Comparison of ENCODE assay signal across 8 cellular contexts in the genomic region with DNA sequence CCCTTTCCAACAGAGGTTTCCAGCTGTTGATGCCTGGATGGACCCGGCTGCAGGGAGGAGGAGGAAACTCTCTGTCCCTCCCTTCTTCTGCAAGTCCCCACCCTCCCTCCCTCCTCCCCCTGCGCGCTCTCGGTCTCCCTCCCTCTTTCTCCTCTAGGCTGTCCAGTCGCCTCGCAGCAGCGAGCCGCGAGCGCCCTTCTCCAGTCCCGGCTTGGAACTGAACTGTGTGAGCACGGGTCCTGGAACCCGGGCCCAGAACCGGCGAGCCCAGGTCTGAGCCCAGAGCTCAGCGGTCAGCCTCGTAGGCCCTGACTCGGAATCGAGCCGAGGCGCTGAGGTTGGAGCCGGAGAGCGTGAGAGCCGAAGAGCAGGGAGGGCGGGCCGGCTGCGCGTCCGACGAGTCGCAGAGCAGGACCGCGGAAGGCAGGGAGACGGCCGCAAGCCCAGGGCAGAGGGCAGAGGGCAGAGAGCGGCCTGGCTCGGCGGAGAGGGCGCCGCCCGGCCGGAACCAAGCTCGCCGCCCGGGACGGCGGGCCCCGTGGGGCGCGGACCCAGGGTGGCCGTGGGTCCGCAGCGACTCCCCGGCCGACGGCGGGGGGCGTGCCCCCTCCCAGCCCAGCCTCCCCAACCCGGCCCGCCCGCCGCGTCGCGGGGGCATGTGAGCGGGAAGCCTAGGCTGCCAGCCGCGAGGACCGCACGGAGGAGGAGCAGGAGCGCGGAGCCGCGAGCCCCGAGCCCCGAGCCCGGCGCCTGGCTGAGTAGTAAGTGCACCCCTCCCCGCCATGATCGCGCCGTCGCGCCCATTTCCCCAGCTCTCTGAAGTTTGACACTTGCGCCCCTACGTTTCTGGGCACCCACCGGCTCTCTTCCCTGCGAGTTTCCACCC. TPM values are rescaled to one million over a fixed set of nuclear protein-coding genes. Genes with fewer than 3 reads are reported as not detected.
A peak's percentile ranks its signal among the peaks of the same experiment; 100 is the strongest.
DNase-seq lines count a peak whose midpoint lies in the region; ATAC-seq and TF ChIP-seq lines count a peak whose summit lies in the region.

A gene (plus strand): TSS at position 165 of the 886 bp plus-strand sequence. CDS start 39,801 bp downstream, outside the sequence.

- WGBS in HUES64: under 1% methylated on average over 88 of the region's 88 CpGs

- H3K4me1 ChIP-seq in HUES64 (ENCODE audit: insufficient read depth, low read length): peaks cover 35% of the 10 kb centered on the region
- H3K4me1 ChIP-seq in Peyer's patch: peaks cover 0 to 31% (median 3%) of the 10 kb centered on the region in 4 donors
- H3K4me1 ChIP-seq in osteoblast (ENCODE audit: insufficient read depth, low read length): peaks cover 9% of the 10 kb centered on the region

- TF ChIP-seq CTCF in Peyer's patch (IDR thresholded peaks at IDR 0.05) (peak in 3 of 6 experiments; percentile 26 to 37 (median 37)), astrocyte of the spinal cord (IDR thresholded peaks at IDR 0.05; ENCODE audit: low read depth, low read length) (peak; percentile 33), osteoblast (IDR thresholded peaks at IDR 0.05; ENCODE audit: extremely low read depth, low read depth, low read length) (peak; percentile 16)

- H3K36me3 ChIP-seq in HUES64 (ENCODE audit: insufficient read depth, low read length) (0 out of 2 replicates have a peak, but pooled peaks cover 2% of the 10 kb centered on the region), Peyer's patch (no peaks in the 10 kb centered on the region), osteoblast (ENCODE audit: insufficient read depth, low read length) (no peaks in the 10 kb centered on the region)

- H3K9ac ChIP-seq in HUES64 (ENCODE audit: low read depth, low read length): peak within 1 kb of the TSS; percentile 90

- H3K4me2 ChIP-seq in osteoblast (ENCODE audit: insufficient read depth, low read length): peak within 1 kb of the TSS; percentile 97

- H2AFZ ChIP-seq in osteoblast (ENCODE audit: low read length): peak within 1 kb of the TSS; percentile 95

- peaks cover 22% of the 10 kb centered on the region for H3K79me2 ChIP-seq in osteoblast (ENCODE audit: insufficient read depth, low read length)

- peaks cover 12% of the 10 kb centered on the region for H4K20me1 ChIP-seq in osteoblast (ENCODE audit: insufficient read depth, low read length)

- peak; percentile 86 for ATAC-seq in left ventricle myocardium superior
- no peak for ATAC-seq in HG02840 (IDR thresholded peaks at IDR 0.05; ENCODE audit: low FRiP score, unreplicated experiment)

- H3K27me3 ChIP-seq in HUES64 (ENCODE audit: insufficient read depth, low read length) (peaks cover 9% of the 10 kb centered on the region; the same call in 1 of the 2 replicates), Peyer's patch (no peaks in the 10 kb centered on the region), osteoblast (ENCODE audit: insufficient read depth, low read length) (no peaks in the 10 kb centered on the region)

- peak within 1 kb of the TSS; percentile 89 for H3K27ac ChIP-seq in HUES64 (ENCODE audit: low read depth, low read length)
- H3K27ac ChIP-seq in Peyer's patch: peak within 1 kb of the TSS; percentile 70 to 96 (median 83)
- peak within 1 kb of the TSS; percentile 8 for H3K27ac ChIP-seq in osteoblast (ENCODE audit: low read depth, low read length)

- no peaks in the 10 kb centered on the region for H3K9me3 ChIP-seq in HUES64 (ENCODE audit: insufficient read depth, low read depth, low read length)
- no peaks in the 10 kb centered on the region for H3K9me3 ChIP-seq in Peyer's patch
- H3K9me3 ChIP-seq in osteoblast (ENCODE audit: low read depth, low read length): no peaks in the 10 kb centered on the region

- intact Hi-C loops in left ventricle myocardium superior (cut with micrococcal nuclease): no loop called here

- in situ Hi-C loops in astrocyte of the spinal cord (cut with HindIII; ENCODE audit: low sequenced_read_pairs): no loop called here

- peak; percentile 96 to 97 for TF ChIP-seq POLR2A in Peyer's patch (IDR thresholded peaks at IDR 0.05)

- DNase-seq in CD1c-positive myeloid dendritic cell (ENCODE audit: extremely low spot score) (peak; percentile 45), Peyer's patch (peak; percentile 36 to 93 (median 91)), astrocyte of the spinal cord (ENCODE audit: low read depth, low spot score) (peak; percentile 90), left ventricle myocardium superior (peak; percentile 88), osteoblast (ENCODE audit: insufficient read length, low spot score, missing footprints) (peak; percentile 99), AML-193 (lab: John Stamatoyannopoulos, UW) (no peak)

- H3K4me3 ChIP-seq in HUES64 (ENCODE audit: low read length): peak within 1 kb of the TSS; percentile 80
- H3K4me3 ChIP-seq in Peyer's patch: peak within 1 kb of the TSS; percentile 48 to 74 (median 64)
- peak within 1 kb of the TSS; percentile 59 for H3K4me3 ChIP-seq in astrocyte of the spinal cord (ENCODE audit: low read depth, low read length)
- peak within 1 kb of the TSS; percentile 82 for H3K4me3 ChIP-seq in osteoblast (ENCODE audit: insufficient read depth, low read length)

RNA-seq across cellular contexts. Expression of the gene that starts here (rescaled TPM):
- polyA plus RNA-seq in HUES64 (2013, experiment 1 of 2): 65.5 TPM
- 75.1 TPM for polyA plus RNA-seq in HUES64 (2013, experiment 2 of 2)
- 10 to 100 TPM; 42.1 to 80.3 (median 59.0) TPM for total RNA-seq in Peyer's patch
- 12.7 TPM for total RNA-seq in left ventricle myocardium superior
- 6.8 and 9.0 TPM in 2 replicates for total RNA-seq in osteoblast

Comparison
In these comparisons a context has a peak if more than half of its experiments do, and no peak if none do; other contexts are left out.
1. DNase-seq: peak in CD1c-positive myeloid dendritic cell (single experiment), Peyer's patch (3 of 3), astrocyte of the spinal cord (single experiment), left ventricle myocardium superior (single experiment) and osteoblast (single experiment); none in AML-193 (0 of 2).
2. H3K27ac ChIP-seq: peak in every context shown above with its lines; median percentile 89 in HUES64; 83 in Peyer's patch; 8 in osteoblast.
3. Peak in every context shown above with its lines, with median percentiles within 50 percentile points of each other: H3K4me3 ChIP-seq.